Comparison of ENCODE assay signal across 1 cellular context in the genomic region with DNA sequence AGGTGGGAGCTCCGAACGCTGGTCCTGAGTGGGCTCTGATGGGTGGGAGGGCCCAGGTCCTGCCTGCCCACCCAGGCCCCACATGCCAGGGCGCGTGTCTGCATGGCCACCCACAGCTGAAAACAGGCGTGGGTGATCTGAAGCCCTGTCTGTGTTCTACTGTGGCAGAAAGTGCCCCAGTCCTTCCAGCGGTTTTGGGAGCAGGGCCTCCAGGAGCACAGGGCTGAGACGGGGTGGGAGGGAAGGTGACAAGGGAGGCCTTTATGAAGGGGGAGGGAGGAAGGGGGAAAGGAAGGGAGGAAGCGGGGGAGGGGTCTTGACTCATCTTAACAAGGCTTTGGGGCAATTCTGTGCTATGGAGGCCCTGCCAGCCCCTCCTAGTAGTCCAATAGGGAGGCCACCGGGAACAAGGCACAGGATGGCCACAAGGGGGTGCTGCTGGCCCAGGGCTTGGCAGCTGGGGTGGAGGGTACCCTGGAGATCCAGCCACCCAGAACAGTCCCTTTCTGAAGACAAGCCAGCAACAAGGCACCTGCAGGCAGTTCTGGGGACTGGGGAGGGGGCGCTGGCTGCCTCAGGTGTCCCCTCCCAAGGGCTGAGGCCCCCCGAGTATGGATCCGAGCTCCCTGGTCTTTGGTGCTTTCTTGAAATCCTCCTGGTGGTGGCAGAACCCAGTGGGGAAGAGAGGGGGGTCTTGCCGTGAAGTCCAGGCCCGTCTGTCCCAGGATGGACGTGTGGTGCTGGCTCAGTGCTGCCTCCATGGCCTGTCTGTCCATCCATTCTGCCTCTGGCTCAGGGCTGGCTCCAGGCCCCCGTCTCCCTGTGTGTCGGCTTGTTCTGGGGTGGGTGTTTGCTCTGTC.
TF ChIP-seq lines count a peak whose summit lies in the region.

No MANE protein-coding gene starts in this region.

TF ChIP-seq in liver, 16 proteins besides CTCF, POLR2A, EP300 and RAD21 (continued from another document):
- TF ChIP-seq, protein P1, sequence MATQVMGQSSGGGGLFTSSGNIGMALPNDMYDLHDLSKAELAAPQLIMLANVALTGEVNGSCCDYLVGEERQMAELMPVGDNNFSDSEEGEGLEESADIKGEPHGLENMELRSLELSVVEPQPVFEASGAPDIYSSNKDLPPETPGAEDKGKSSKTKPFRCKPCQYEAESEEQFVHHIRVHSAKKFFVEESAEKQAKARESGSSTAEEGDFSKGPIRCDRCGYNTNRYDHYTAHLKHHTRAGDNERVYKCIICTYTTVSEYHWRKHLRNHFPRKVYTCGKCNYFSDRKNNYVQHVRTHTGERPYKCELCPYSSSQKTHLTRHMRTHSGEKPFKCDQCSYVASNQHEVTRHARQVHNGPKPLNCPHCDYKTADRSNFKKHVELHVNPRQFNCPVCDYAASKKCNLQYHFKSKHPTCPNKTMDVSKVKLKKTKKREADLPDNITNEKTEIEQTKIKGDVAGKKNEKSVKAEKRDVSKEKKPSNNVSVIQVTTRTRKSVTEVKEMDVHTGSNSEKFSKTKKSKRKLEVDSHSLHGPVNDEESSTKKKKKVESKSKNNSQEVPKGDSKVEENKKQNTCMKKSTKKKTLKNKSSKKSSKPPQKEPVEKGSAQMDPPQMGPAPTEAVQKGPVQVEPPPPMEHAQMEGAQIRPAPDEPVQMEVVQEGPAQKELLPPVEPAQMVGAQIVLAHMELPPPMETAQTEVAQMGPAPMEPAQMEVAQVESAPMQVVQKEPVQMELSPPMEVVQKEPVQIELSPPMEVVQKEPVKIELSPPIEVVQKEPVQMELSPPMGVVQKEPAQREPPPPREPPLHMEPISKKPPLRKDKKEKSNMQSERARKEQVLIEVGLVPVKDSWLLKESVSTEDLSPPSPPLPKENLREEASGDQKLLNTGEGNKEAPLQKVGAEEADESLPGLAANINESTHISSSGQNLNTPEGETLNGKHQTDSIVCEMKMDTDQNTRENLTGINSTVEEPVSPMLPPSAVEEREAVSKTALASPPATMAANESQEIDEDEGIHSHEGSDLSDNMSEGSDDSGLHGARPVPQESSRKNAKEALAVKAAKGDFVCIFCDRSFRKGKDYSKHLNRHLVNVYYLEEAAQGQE (IDR thresholded peaks at IDR 0.05): no peak
- no peak for TF ChIP-seq GABPA (IDR thresholded peaks at IDR 0.05 in 1 of 2, conservative IDR thresholded peaks at IDR 0.05 in 1 of 2)
